Comparison of ENCODE assay signal across 9 cellular contexts in genomic region chr3:8741581-8742355, GRCh38.
DNase-seq lines count a peak whose midpoint lies in the region; ATAC-seq and TF ChIP-seq lines count a peak whose summit lies in the region.
"Had no signal": no experiment of that assay in that cellular context is flagged by ENCODE, and none has a peak within 500 bp of the region (broad histone marks: within the 10 kb centered on the region; RNA-seq: fewer than 3 reads in every experiment).

No MANE protein-coding gene starts in this region.

- no peaks in the 10 kb centered on the region for H3K36me3 ChIP-seq in RWPE2 (ENCODE audit: low read depth)

- H3K4me3 ChIP-seq in RWPE2 (ENCODE audit: severe bottlenecking) = no peak overlapping the region

- H3K4me1 ChIP-seq in RWPE2 (ENCODE audit: insufficient read depth, poor library complexity, severe bottlenecking) = peaks cover 42% of the 10 kb centered on the region

- no peaks in the 10 kb centered on the region for H3K27me3 ChIP-seq in RWPE2 (ENCODE audit: insufficient read depth, poor library complexity, severe bottlenecking)

- TF ChIP-seq CTCF in RWPE2 (IDR thresholded peaks at IDR 0.05; ENCODE audit: poor library complexity, severe bottlenecking) = no peak

- H3K9me3 ChIP-seq in RWPE2 (ENCODE audit: severe bottlenecking) = no peaks in the 10 kb centered on the region

- DNase-seq in GM04503 (ENCODE audit: low read depth) = peak; percentile 33
- DNase-seq in RWPE2 (ENCODE audit: low spot score) = peak; percentile 86
- DNase-seq in fibroblast of the conjunctiva (ENCODE audit: low read depth) = peak; percentile 34
- peak; percentile 61 for DNase-seq in non-pigmented ciliary epithelial cell (ENCODE audit: low read depth)
- no peak for DNase-seq in NCI-H146 treated with DMSO at 0.1 percent for 48 hours (lab: John Stamatoyannopoulos, UW; ENCODE audit: unreplicated experiment)
- DNase-seq in cerebellar nuclear complex (lab: John Stamatoyannopoulos, UW) = no peak
- no peak for DNase-seq in DMS114 treated with DMSO at 0.1 percent for 48 hours (lab: John Stamatoyannopoulos, UW; ENCODE audit: unreplicated experiment)
- DNase-seq: midbrain had no signal

- peak overlapping the region; percentile 92 for H3K27ac ChIP-seq in RWPE2 (ENCODE audit: poor library complexity, severe bottlenecking)

- ATAC-seq in RWPE2 (ENCODE audit: low read depth) = peak; percentile 70
- no peak for ATAC-seq in GM21786 (IDR thresholded peaks at IDR 0.05; ENCODE audit: unreplicated experiment)

Comparison
In these comparisons a context has a peak if more than half of its experiments do, and no peak if none do; other contexts are left out.
1. DNase-seq: peak in GM04503 (single experiment), RWPE2 (single experiment), fibroblast of the conjunctiva (single experiment) and non-pigmented ciliary epithelial cell (single experiment); none in NCI-H146 treated with DMSO at 0.1 percent for 48 hours (single experiment), cerebellar nuclear complex (0 of 2) and DMS114 treated with DMSO at 0.1 percent for 48 hours (single experiment).